ENCODE assay signal across 12 cellular contexts in the genomic region with DNA sequence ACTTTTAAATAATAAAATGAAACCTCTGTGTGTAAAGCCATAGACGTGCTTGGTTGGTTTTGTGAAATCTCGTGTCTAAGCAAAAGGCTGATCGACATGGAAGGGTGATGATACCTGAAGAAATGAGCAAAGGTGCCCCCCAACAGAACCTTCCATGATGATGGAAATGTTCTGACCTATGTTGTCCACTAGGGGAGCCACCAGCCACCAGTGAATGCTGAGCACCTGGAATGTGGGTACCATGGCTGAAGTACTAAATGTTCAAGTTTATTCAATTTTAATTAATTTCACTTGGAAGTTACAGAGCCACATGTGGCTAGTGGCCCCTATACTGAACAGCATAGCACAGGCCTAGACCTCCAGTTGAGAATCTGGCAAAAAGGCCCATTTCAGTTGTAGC.
DNase-seq lines count a peak whose midpoint lies in the region; ATAC-seq and TF ChIP-seq lines count a peak whose summit lies in the region.
"Had no signal": no experiment of that assay in that cellular context is flagged by ENCODE, and none has a peak within 500 bp of the region (broad histone marks: within the 10 kb centered on the region; RNA-seq: fewer than 3 reads in every experiment).

No MANE protein-coding gene starts in this region.

- no peaks in the 10 kb centered on the region for H3K36me3 Mint-ChIP-seq in type B pancreatic cell

- peak in 1 of 2 donors; percentile 48 for TF ChIP-seq CTCF in right atrium auricular region (IDR thresholded peaks at IDR 0.05)
- TF ChIP-seq CTCF in RWPE1 (conservative IDR thresholded peaks at IDR 0.05; ENCODE audit: low read depth) = peak; percentile 24; the same call in 1 of the 2 replicates
- TF ChIP-seq CTCF in type B pancreatic cell (conservative IDR thresholded peaks at IDR 0.05) = peak; percentile 63

- no peak overlapping the region for H3K4me3 ChIP-seq in right atrium auricular region
- H3K4me3 ChIP-seq: BLaER1 treated with 17β-estradiol and CSF1 and Interleukin-3, amounts not matched to agents 10 nM and 100 nM had no signal

- DNase-seq in Right ventricle myocardium superior (no peak), right atrium auricular region (ENCODE audit: low spot score) (no peak), RWPE1 (ENCODE audit: low spot score) (peak; percentile 15), germinal center (ENCODE audit: low spot score) (peak; percentile 4), type B pancreatic cell (ENCODE audit: extremely low spot score, unreplicated experiment) (no peak), MV-4-11 (lab: John Stamatoyannopoulos, UW) (no peak), NCI-H510A (lab: John Stamatoyannopoulos, UW) (no peak)
- DNase-seq: activated CD4-positive, CD25-positive, alpha-beta regulatory T cell; activated naive CD8-positive, alpha-beta T cell treated with anti-CD3 and anti-CD28 coated beads, Interleukin-2, amount 50 U/mL, for 24 hours; NCI-H774 had no signal

- H3K36me3 ChIP-seq in right atrium auricular region = no peaks in the 10 kb centered on the region
- H3K36me3 ChIP-seq: BLaER1 treated with 17β-estradiol and CSF1 and Interleukin-3, amounts not matched to agents 10 nM and 100 nM had no signal

- peaks cover 0 to 9% of the 10 kb centered on the region in 2 donors for H3K9me3 ChIP-seq in right atrium auricular region

- no peaks in the 10 kb centered on the region for H3K9me3 Mint-ChIP-seq in type B pancreatic cell
- H3K9me3 Mint-ChIP-seq: activated naive CD8-positive, alpha-beta T cell treated with anti-CD3 and anti-CD28 coated beads, Interleukin-2, amount 50 U/mL, for 24 hours had no signal

- H3K4me1 ChIP-seq in right atrium auricular region = no peaks in the 10 kb centered on the region

- intact Hi-C loops in Right ventricle myocardium superior (cut with DNase I) = loop anchor here (5.0 to 10.0 kb wide), 2 partner anchors 200 to 202 kb away; partner anchors contain the start of gene ALDH1A2

- H3K4me3 Mint-ChIP-seq in type B pancreatic cell = no peak overlapping the region
- H3K4me3 Mint-ChIP-seq: activated naive CD8-positive, alpha-beta T cell treated with anti-CD3 and anti-CD28 coated beads, Interleukin-2, amount 50 U/mL, for 24 hours had no signal

- H3K27ac ChIP-seq in right atrium auricular region = no peak overlapping the region
- no peak overlapping the region for H3K27ac ChIP-seq in RWPE1
- H3K27ac ChIP-seq: BLaER1 treated with 17β-estradiol and CSF1 and Interleukin-3, amounts not matched to agents 10 nM and 100 nM had no signal

- POLR2A ChIA-PET in RWPE1 (lab: Yijun Ruan, JAX; ENCODE audit: low non-redundant PET) = no interaction called here

- ATAC-seq in Right ventricle myocardium superior (ENCODE audit: poor library complexity) (peak; percentile 51), HG02938 (IDR thresholded peaks at IDR 0.05; ENCODE audit: unreplicated experiment) (no peak)
- ATAC-seq: activated naive CD8-positive, alpha-beta T cell treated with anti-CD3 and anti-CD28 coated beads, Interleukin-2, amount 50 U/mL, for 24 hours had no signal

- CTCF ChIA-PET in RWPE1 (lab: Yijun Ruan, JAX) = interaction anchor here (0.7 to 4.1 kb wide), 7 partner anchors 10 to 206 kb away, joined by 3 to 30 read pairs (median 4); partner anchors contain the start of gene ALDH1A2

- H3K4me1 Mint-ChIP-seq in type B pancreatic cell (ENCODE audit: unreplicated experiment) = no peaks in the 10 kb centered on the region

- H3K27me3 ChIP-seq in right atrium auricular region = no peaks in the 10 kb centered on the region

- no peak overlapping the region for H3K27ac Mint-ChIP-seq in type B pancreatic cell
- H3K27ac Mint-ChIP-seq: activated naive CD8-positive, alpha-beta T cell treated with anti-CD3 and anti-CD28 coated beads, Interleukin-2, amount 50 U/mL, for 24 hours had no signal

- H3K27me3 Mint-ChIP-seq in type B pancreatic cell = peaks cover 25% of the 10 kb centered on the region

Comparison
In these comparisons a context has a peak if more than half of its experiments do, and no peak if none do; other contexts are left out.
1. DNase-seq: peak in RWPE1 (single experiment) and germinal center (single experiment); none in Right ventricle myocardium superior (single experiment), right atrium auricular region (single experiment), type B pancreatic cell (single experiment), MV-4-11 (single experiment) and NCI-H510A (single experiment).